10 cellular contexts compared by ENCODE assay signal in genomic region chrX:12792711-12793110, GRCh38. TPM values are rescaled to one million over a fixed set of nuclear protein-coding genes. Genes with fewer than 3 reads are reported as not detected.
DNase-seq lines count a peak whose midpoint lies in the region; ATAC-seq, FAIRE-seq and TF ChIP-seq lines count a peak whose summit lies in the region.
"Had no signal": no experiment of that assay in that cellular context is flagged by ENCODE, and none has a peak within 500 bp of the region (broad histone marks: within the 10 kb centered on the region; RNA-seq: fewer than 3 reads in every experiment).

No MANE protein-coding gene starts in this region.

- peaks cover 0 to 17% (median 2%) of the 10 kb centered on the region in 11 experiments; a peak in 7 of 22 replicates for H3K36me3 ChIP-seq in BLaER1 treated with 17β-estradiol and CSF1 and Interleukin-3, amounts not matched to agents 10 nM and 100 nM
- no peaks in the 10 kb centered on the region for H3K36me3 ChIP-seq in HCT116 (ENCODE audit: control insufficient read depth in 1 of 2, insufficient read depth in 2 of 2, low read length in 2 of 2)
- no peaks in the 10 kb centered on the region for H3K36me3 ChIP-seq in keratinocyte (ENCODE audit: control insufficient read depth in 2 of 2, extremely low read depth in 1 of 2, insufficient read depth in 2 of 2, low read length in 2 of 2)
- H3K36me3 ChIP-seq: ovary had no signal

- peaks cover 0 to 9% (median 3%) of the 10 kb centered on the region in 10 experiments; a peak in 7 of 20 replicates for H3K4me1 ChIP-seq in BLaER1 treated with 17β-estradiol and CSF1 and Interleukin-3, amounts not matched to agents 10 nM and 100 nM
- peaks cover 0 to 9% of the 10 kb centered on the region in 2 experiments; a peak in 2 of 4 replicates for H3K4me1 ChIP-seq in HCT116 (ENCODE audit: control insufficient read depth in 1 of 2, insufficient read depth in 2 of 2, low read length in 2 of 2)
- H3K4me1 ChIP-seq in keratinocyte (ENCODE audit: control insufficient read depth, extremely low read depth, insufficient read depth, low read length), result no peaks in the 10 kb centered on the region

- peak overlapping the region in 1 of 11 experiments; percentile 87; a peak in 1 of 22 replicates for H3K9ac ChIP-seq in BLaER1 treated with 17β-estradiol and CSF1 and Interleukin-3, amounts not matched to agents 10 nM and 100 nM
- H3K9ac ChIP-seq in HCT116 (ENCODE audit: low read length) (peak overlapping the region; percentile 77), keratinocyte (ENCODE audit: control insufficient read depth, extremely low read depth, insufficient read depth, low read length) (no peak overlapping the region)

- H3K27me3 ChIP-seq in BLaER1 treated with 17β-estradiol and CSF1 and Interleukin-3, amounts not matched to agents 10 nM and 100 nM, result peaks cover 65 to 96% (median 92%) of the 10 kb centered on the region in 11 experiments
- H3K27me3 ChIP-seq in HCT116 (ENCODE audit: insufficient read depth, low read length) (no peaks in the 10 kb centered on the region), keratinocyte (ENCODE audit: control insufficient read depth, extremely low read depth, insufficient read depth, low read length) (no peaks in the 10 kb centered on the region)
- H3K27me3 ChIP-seq: ovary had no signal

- intact Hi-C loops in HCT116 (cut with micrococcal nuclease), result no loop called here
- intact Hi-C loops in activated CD8-positive, alpha-beta T cell treated with anti-CD3 and anti-CD28 coated beads for 36 hours (cut with micrococcal nuclease), result no loop called here

- no peak for FAIRE-seq in keratinocyte (lab: Jason Lieb, UNC)

- H3K9me3 Mint-ChIP-seq in activated CD8-positive, alpha-beta T cell treated with anti-CD3 and anti-CD28 coated beads for 36 hours, result no peaks in the 10 kb centered on the region

- RAD21 ChIA-PET in HCT116 (lab: Charles Lee; ENCODE audit: low non-redundant PET in 1 of 2, low total read pairs in 2 of 2, uncharacterized antibody in 2 of 2, unreplicated experiment in 2 of 2), result no interaction called here

- H3K27me3 Mint-ChIP-seq in activated CD8-positive, alpha-beta T cell treated with anti-CD3 and anti-CD28 coated beads for 36 hours, result no peaks in the 10 kb centered on the region

- no peaks in the 10 kb centered on the region for H3K9me1 ChIP-seq in keratinocyte (ENCODE audit: control insufficient read depth, extremely low read depth, insufficient read depth, low read length)

- H3K9me3 ChIP-seq in BLaER1 treated with 17β-estradiol and CSF1 and Interleukin-3, amounts not matched to agents 10 nM and 100 nM (replicated peaks in 1 of 11), result peaks cover 4 to 55% (median 16%) of the 10 kb centered on the region in 11 experiments; a peak in 15 of 22 replicates
- no peaks in the 10 kb centered on the region for H3K9me3 ChIP-seq in HCT116 (ENCODE audit: control insufficient read depth in 1 of 2, insufficient read depth in 1 of 2, low read depth in 1 of 2, low read length in 2 of 2)
- no peaks in the 10 kb centered on the region for H3K9me3 ChIP-seq in keratinocyte (ENCODE audit: control insufficient read depth, low read depth, low read length)
- H3K9me3 ChIP-seq: ovary had no signal

- TF ChIP-seq CTCF in HCT116 (IDR thresholded peaks at IDR 0.05 in 2 of 3, conservative IDR thresholded peaks at IDR 0.05 in 1 of 3; ENCODE audit: borderline replicate concordance in 1 of 3, insufficient read depth in 1 of 3, low read depth in 2 of 3, low read length in 2 of 3) (no peak), keratinocyte (optimal IDR thresholded peaks at IDR 0.05 in 1 of 3, IDR thresholded peaks at IDR 0.05 in 1 of 3, conservative IDR thresholded peaks at IDR 0.05 in 1 of 3; ENCODE audit: extremely low read depth in 1 of 3, insufficient read depth in 2 of 3, low read length in 3 of 3) (no peak)
- no peak for TF ChIP-seq CTCF in activated CD8-positive, alpha-beta T cell treated with anti-CD3 and anti-CD28 coated beads for 36 hours (IDR thresholded peaks at IDR 0.05)

- H2AFZ ChIP-seq in HCT116 (ENCODE audit: low read depth, low read length, poor library complexity, severe bottlenecking) (no peak overlapping the region), keratinocyte (ENCODE audit: control insufficient read depth, low read length) (no peak overlapping the region)

- no peak overlapping the region for H3K27ac ChIP-seq in BLaER1 treated with 17β-estradiol and CSF1 and Interleukin-3, amounts not matched to agents 10 nM and 100 nM
- no peak overlapping the region for H3K27ac ChIP-seq in HCT116 (ENCODE audit: low read depth, low read length)
- no peak overlapping the region for H3K27ac ChIP-seq in keratinocyte (ENCODE audit: control insufficient read depth, insufficient read depth, low read length)
- H3K27ac ChIP-seq: ovary had no signal

- H3K36me3 Mint-ChIP-seq in activated CD8-positive, alpha-beta T cell treated with anti-CD3 and anti-CD28 coated beads for 36 hours (ENCODE audit: low read depth), result peaks cover 31% of the 10 kb centered on the region

- peaks cover 27% of the 10 kb centered on the region for H3K4me1 Mint-ChIP-seq in activated CD8-positive, alpha-beta T cell treated with anti-CD3 and anti-CD28 coated beads for 36 hours (ENCODE audit: low read depth)

- peak overlapping the region; percentile 82 for H3K4me3 Mint-ChIP-seq in activated CD8-positive, alpha-beta T cell treated with anti-CD3 and anti-CD28 coated beads for 36 hours

- no peak for TF ChIP-seq RAD21 in HCT116 (IDR thresholded peaks at IDR 0.05; ENCODE audit: low read depth)

- BruUV-seq in HCT116 (replicated peaks; lab: Mats Ljungman, UMichigan), result no TSS peak

- DNase-seq in HCT116 (ENCODE audit: low read depth, low spot score), result no peak
- no peak for DNase-seq in activated CD8-positive, alpha-beta T cell treated with anti-CD3 and anti-CD28 coated beads for 36 hours
- no peak for DNase-seq in keratinocyte (ENCODE audit: low read depth, low spot score)
- no peak for DNase-seq in RKO (ENCODE audit: low spot score)
- no peak for DNase-seq in mesenteric fat pad (ENCODE audit: low spot score)
- DNase-seq in NK-92 (lab: John Stamatoyannopoulos, UW; ENCODE audit: unreplicated experiment), result no peak
- DNase-seq: COR-L47, ovary had no signal

- peak overlapping the region; percentile 77 for H3K27ac Mint-ChIP-seq in activated CD8-positive, alpha-beta T cell treated with anti-CD3 and anti-CD28 coated beads for 36 hours

- H3K9me2 ChIP-seq in HCT116 (ENCODE audit: insufficient read depth), result no peaks in the 10 kb centered on the region

- no peak for TF ChIP-seq POLR2A in HCT116 (IDR thresholded peaks at IDR 0.05; ENCODE audit: borderline replicate concordance, extremely low read depth, insufficient read depth, insufficient read length)

- CTCF ChIA-PET in HCT116 (lab: Charles Lee), result no interaction called here
- CTCF ChIA-PET in activated CD8-positive, alpha-beta T cell treated with anti-CD3 and anti-CD28 coated beads for 36 hours (lab: Charles Lee), result interaction anchor here (1.0 to 4.1 kb wide), 5 partner anchors 12 to 101 kb away, joined by 3 to 35 read pairs (median 4); no protein-coding TSS in a partner anchor

- H3K4me3 ChIP-seq in BLaER1 treated with 17β-estradiol and CSF1 and Interleukin-3, amounts not matched to agents 10 nM and 100 nM, result peak overlapping the region in 9 of 10 experiments; percentile 76 to 87 (median 81); a peak in 15 of 20 replicates
- H3K4me3 ChIP-seq in HCT116 (replicated peaks in 1 of 2; ENCODE audit: low read depth in 1 of 2, low read length in 2 of 2), result peak overlapping the region in 1 of 2 experiments; percentile 69; a peak in 3 of 4 replicates
- peak overlapping the region in 1 of 3 experiments; percentile 59 for H3K4me3 ChIP-seq in keratinocyte (ENCODE audit: control insufficient read depth in 2 of 3, extremely low read depth in 1 of 3, insufficient read depth in 2 of 3, low read depth in 1 of 3, low read length in 3 of 3)

- ATAC-seq in HCT116 (no peak), HG02763 (IDR thresholded peaks at IDR 0.05; ENCODE audit: unreplicated experiment) (no peak)
- ATAC-seq in activated CD8-positive, alpha-beta T cell treated with anti-CD3 and anti-CD28 coated beads for 36 hours, result no peak

- peaks cover 0 to 42% (median 10%) of the 10 kb centered on the region in 11 experiments; a peak in 12 of 22 replicates for H4K20me1 ChIP-seq in BLaER1 treated with 17β-estradiol and CSF1 and Interleukin-3, amounts not matched to agents 10 nM and 100 nM
- H4K20me1 ChIP-seq in HCT116 (ENCODE audit: insufficient read depth), result no peaks in the 10 kb centered on the region
- no peaks in the 10 kb centered on the region for H4K20me1 ChIP-seq in keratinocyte (ENCODE audit: control insufficient read depth, extremely low read depth, insufficient read depth, low read length)

- POLR2A ChIA-PET in HCT116 (lab: Charles Lee), result no interaction called here
- POLR2A ChIA-PET in activated CD8-positive, alpha-beta T cell treated with anti-CD3 and anti-CD28 coated beads for 36 hours (lab: Charles Lee), result interaction anchor here (0.7 to 3.0 kb wide), 2 partner anchors 10 to 13 kb away, joined by 4 to 17 read pairs; no protein-coding TSS in a partner anchor

- peak overlapping the region; percentile 58 to 89 (median 76); a peak in 21 of 22 replicates for H3K4me2 ChIP-seq in BLaER1 treated with 17β-estradiol and CSF1 and Interleukin-3, amounts not matched to agents 10 nM and 100 nM
- H3K4me2 ChIP-seq in HCT116 (ENCODE audit: low read length) (peak overlapping the region; percentile 86), keratinocyte (ENCODE audit: control insufficient read depth, extremely low read depth, insufficient read depth, low read depth, low read length) (peak overlapping the region; percentile 34)

- H3K79me2 ChIP-seq in HCT116 (ENCODE audit: insufficient read depth, low read length), result peaks cover 53% of the 10 kb centered on the region
- peaks cover 19% of the 10 kb centered on the region for H3K79me2 ChIP-seq in keratinocyte (ENCODE audit: control insufficient read depth, insufficient read depth, low read length)

- dilution Hi-C loops in keratinocyte (cut with MboI; ENCODE audit: extremely low pct_ligation_motif_present, low sequenced_read_pairs), result no loop called here

RNA-seq across cellular contexts. Expression of gene PRPS2, which starts 1.5 kb away (rescaled TPM):
- total RNA-seq in HCT116 (2021; ENCODE audit: unreplicated experiment), result 79.5 TPM
- polyA plus RNA-seq in HCT116 (2012), result 71.2 TPM in 2 replicates
- total RNA-seq in activated CD8-positive, alpha-beta T cell treated with anti-CD3 and anti-CD28 coated beads for 36 hours, result 100 to 1,000 TPM; 110 to 114 TPM
- polyA plus RNA-seq in keratinocyte, result 16.9 to 28.4 TPM (median 27.2 TPM) in 3 replicates
- 11.1 TPM for polyA plus RNA-seq in keratinocyte (2011; ENCODE audit: low read depth)
- polyA plus RNA-seq in keratinocyte (2011; cell fraction: cytosol; rRNA removed), result 21.1 and 24.2 TPM in 2 replicates
- 11.4 and 12.8 TPM in 2 replicates for polyA plus RNA-seq in keratinocyte (2011; cell fraction: nucleus; rRNA removed)
- 18.0 and 38.4 TPM in 2 replicates for polyA plus RNA-seq in keratinocyte (2012; ENCODE audit: low replicate concordance)
- polyA minus RNA-seq in keratinocyte, result 22.9 to 41.9 TPM (median 38.8 TPM) in 3 replicates
- polyA minus RNA-seq in keratinocyte (2011; cell fraction: cytosol; rRNA and poly(A)+ RNA removed), result 46.8 TPM
- polyA minus RNA-seq in keratinocyte (2011; cell fraction: nucleus; rRNA and poly(A)+ RNA removed), result 6.9 and 8.0 TPM in 2 replicates
- total RNA-seq in mesenteric fat pad, result 17.6 TPM

Comparison
In these comparisons a context has a peak if more than half of its experiments do, and no peak if none do; other contexts are left out.
1. H3K4me2 ChIP-seq: peak in every context shown above with its lines; median percentile 86 in HCT116; 76 in BLaER1 treated with 17β-estradiol and CSF1 and Interleukin-3, amounts not matched to agents 10 nM and 100 nM; 34 in keratinocyte.